22 cellular contexts compared by ENCODE assay signal in genomic region chr1:48023488-48023887, GRCh38. TPM values are rescaled to one million over a fixed set of nuclear protein-coding genes. Genes with fewer than 3 reads are reported as not detected.
"Had no signal": no experiment of that assay in that cellular context is flagged by ENCODE, and none has a peak within 500 bp of the region (broad histone marks: within the 10 kb centered on the region; RNA-seq: fewer than 3 reads in every experiment).

No MANE protein-coding gene starts in this region.

- H3K36me3 ChIP-seq: neutrophil, right lobe of liver, suprapubic skin, thyroid gland had no signal

- DNase-seq: effector memory CD8-positive, alpha-beta T cell; erythroblast; foreskin melanocyte; head of caudate nucleus; hypothalamus; left cardiac atrium; left ventricle myocardium superior; mucosa of descending colon; naive thymus-derived CD8-positive, alpha-beta T cell; psoas muscle; retina; right lobe of liver; stimulated activated CD4-positive, alpha-beta T cell treated with anti-CD3 and anti-CD28 coated beads, Interleukin-4, amount 100 ng/mL, for 1 hour; stimulated activated CD8-positive, alpha-beta memory T cell treated with anti-CD3 and anti-CD28 coated beads, Interleukin-4, amount 100 ng/mL, for 48 hours; stimulated activated naive CD8-positive, alpha-beta T cell treated with anti-CD3 and anti-CD28 coated beads, Interleukin-15, Interleukin-2, amounts not matched to agents 100 U/mL and 50 U/mL, for 24 hours; thyroid gland had no signal

- H3K4me1 ChIP-seq: thyroid gland had no signal

- H3K9me3 ChIP-seq: mucosa of descending colon, neutrophil, psoas muscle, right lobe of liver, suprapubic skin, thyroid gland had no signal

- ATAC-seq: effector memory CD8-positive, alpha-beta T cell; left cardiac atrium; left ventricle myocardium superior; mucosa of descending colon; naive thymus-derived CD8-positive, alpha-beta T cell; psoas muscle; right lobe of liver; stimulated activated effector memory CD8-positive, alpha-beta T cell treated with anti-CD3 and anti-CD28 coated beads, Interleukin-12 subunit alpha, Interleukin-12 subunit beta, amount 100 ng/mL, for 72 hours; stimulated activated naive CD8-positive, alpha-beta T cell treated with anti-CD3 and anti-CD28 coated beads, Interleukin-15, Interleukin-2, amounts not matched to agents 100 U/mL and 50 U/mL, for 24 hours had no signal

- H3K4me3 ChIP-seq: lung, mucosa of descending colon, psoas muscle, right lobe of liver, suprapubic skin, thyroid gland had no signal

- FAIRE-seq: islet of Langerhans, urothelium cell line had no signal

- H3K27ac ChIP-seq: neutrophil, psoas muscle, right lobe of liver, suprapubic skin, thyroid gland had no signal

- H3K27me3 ChIP-seq: right lobe of liver, suprapubic skin, thyroid gland had no signal

RNA-seq across cellular contexts. Expression of gene TRABD2B, which starts 26.3 kb away (rescaled TPM):
- polyA plus RNA-seq: naive thymus-derived CD8-positive, alpha-beta T cell had no signal
